In genomic region chr19:51030631-51031030, GRCh38 we compare ENCODE assay signal across 26 cellular contexts. TPM values are rescaled to one million over a fixed set of nuclear protein-coding genes. Genes with fewer than 3 reads are reported as not detected.
"Had no signal": no experiment of that assay in that cellular context is flagged by ENCODE, and none has a peak within 500 bp of the region (broad histone marks: within the 10 kb centered on the region; RNA-seq: fewer than 3 reads in every experiment).

No MANE protein-coding gene starts in this region.

- DNase-seq: activated CD4-positive, alpha-beta memory T cell treated with anti-CD3 and anti-CD28 coated beads, Interleukin-2, amount 10 ng/mL, durations not matched to agents 7 days and 5 days; activated CD4-positive, alpha-beta T cell treated with anti-CD3 and anti-CD28 coated beads for 36 hours; activated CD4-positive, alpha-beta T cell treated with anti-CD3 and anti-CD28 coated beads, Interleukin-2, amount 50 U/mL, for 1 hour; activated gamma-delta T cell; activated naive CD4-positive, alpha-beta T cell treated with anti-CD3 and anti-CD28 coated beads for 36 hours; activated T-cell treated with anti-CD3 and anti-CD28 coated beads for 4 hours; activated T-cell treated with anti-CD3 and anti-CD28 coated beads, Interleukin-2, amount 50 U/mL, for 48 hours; amygdala; MM.1S; NCI-H1105; NCI-H1436; NCI-H1694 treated with DMSO at 0.1 percent for 48 hours; NCI-H2029 treated with DMSO at 0.1 percent for 48 hours; NCI-H345; NCI-H510A; NCI-H69; Peyer's patch; SHP77; T-cell; T-helper 2 cell had no signal

- ATAC-seq: activated CD4-positive, alpha-beta T cell treated with anti-CD3 and anti-CD28 coated beads for 36 hours; activated T-helper 17 cell treated with anti-CD3 and anti-CD28 coated beads, Interleukin-2, amount 50 U/mL, for 72 hours; T-cell had no signal

- H3K4me1 Mint-ChIP-seq: activated CD4-positive, alpha-beta memory T cell treated with anti-CD3 and anti-CD28 coated beads, Interleukin-2, amount 10 ng/mL, durations not matched to agents 7 days and 5 days; activated CD4-positive, alpha-beta T cell treated with anti-CD3 and anti-CD28 coated beads for 36 hours; activated T-helper 17 cell treated with anti-CD3 and anti-CD28 coated beads, Interleukin-2, amount 50 U/mL, for 72 hours; brain; T-cell had no signal

- H3K36me3 Mint-ChIP-seq: activated naive CD8-positive, alpha-beta T cell; brain; T-cell had no signal

- H3K9me3 Mint-ChIP-seq: activated CD4-positive, alpha-beta memory T cell treated with anti-CD3 and anti-CD28 coated beads, Interleukin-2, amount 10 ng/mL, durations not matched to agents 7 days and 5 days; activated naive CD4-positive, alpha-beta T cell treated with anti-CD3 and anti-CD28 coated beads for 36 hours; activated T-helper 17 cell treated with anti-CD3 and anti-CD28 coated beads, Interleukin-2, amount 50 U/mL, for 72 hours; T-cell had no signal

- H3K4me3 Mint-ChIP-seq: activated CD4-positive, alpha-beta memory T cell treated with anti-CD3 and anti-CD28 coated beads, Interleukin-2, amount 10 ng/mL, durations not matched to agents 7 days and 5 days; activated CD4-positive, alpha-beta T cell treated with anti-CD3 and anti-CD28 coated beads for 36 hours; activated naive CD4-positive, alpha-beta T cell treated with anti-CD3 and anti-CD28 coated beads for 36 hours; activated naive CD8-positive, alpha-beta T cell; activated T-helper 17 cell treated with anti-CD3 and anti-CD28 coated beads, Interleukin-2, amount 50 U/mL, for 72 hours; brain; T-cell had no signal

- H3K27ac Mint-ChIP-seq: activated CD4-positive, alpha-beta memory T cell treated with anti-CD3 and anti-CD28 coated beads, Interleukin-2, amount 10 ng/mL, durations not matched to agents 7 days and 5 days; activated CD4-positive, alpha-beta T cell treated with anti-CD3 and anti-CD28 coated beads for 36 hours; activated naive CD4-positive, alpha-beta T cell treated with anti-CD3 and anti-CD28 coated beads for 36 hours; activated naive CD8-positive, alpha-beta T cell; activated T-helper 17 cell treated with anti-CD3 and anti-CD28 coated beads, Interleukin-2, amount 50 U/mL, for 72 hours; brain; T-cell had no signal

- FAIRE-seq: astrocyte had no signal

RNA-seq across cellular contexts. Expression of gene KLK12, which starts 4.2 kb away (rescaled TPM):
- total RNA-seq: activated CD4-positive, alpha-beta memory T cell treated with anti-CD3 and anti-CD28 coated beads, Interleukin-2, amount 10 ng/mL, durations not matched to agents 7 days and 5 days; activated CD4-positive, alpha-beta T cell treated with anti-CD3 and anti-CD28 coated beads for 36 hours; activated CD8-positive, alpha-beta memory T cell treated with anti-CD3 and anti-CD28 coated beads for 36 hours; activated naive CD4-positive, alpha-beta T cell treated with anti-CD3 and anti-CD28 coated beads for 36 hours; activated T-helper 17 cell treated with anti-CD3 and anti-CD28 coated beads, Interleukin-2, amount 50 U/mL, for 72 hours; astrocyte; SJSA1; T-cell had no signal

RNA-seq across cellular contexts. Expression of gene KLK11, which starts 4.2 kb away (rescaled TPM):
- total RNA-seq: activated CD4-positive, alpha-beta memory T cell treated with anti-CD3 and anti-CD28 coated beads, Interleukin-2, amount 10 ng/mL, durations not matched to agents 7 days and 5 days; activated CD4-positive, alpha-beta T cell treated with anti-CD3 and anti-CD28 coated beads for 36 hours; activated CD8-positive, alpha-beta memory T cell treated with anti-CD3 and anti-CD28 coated beads for 36 hours; activated naive CD4-positive, alpha-beta T cell treated with anti-CD3 and anti-CD28 coated beads for 36 hours; activated T-helper 17 cell treated with anti-CD3 and anti-CD28 coated beads, Interleukin-2, amount 50 U/mL, for 72 hours; astrocyte; SJSA1; T-cell had no signal

RNA-seq across cellular contexts. Expression of gene KLK10, which starts 11.1 kb away (rescaled TPM):
- total RNA-seq: activated CD4-positive, alpha-beta memory T cell treated with anti-CD3 and anti-CD28 coated beads, Interleukin-2, amount 10 ng/mL, durations not matched to agents 7 days and 5 days; activated CD4-positive, alpha-beta T cell treated with anti-CD3 and anti-CD28 coated beads for 36 hours; activated CD8-positive, alpha-beta memory T cell treated with anti-CD3 and anti-CD28 coated beads for 36 hours; activated naive CD4-positive, alpha-beta T cell treated with anti-CD3 and anti-CD28 coated beads for 36 hours; activated T-helper 17 cell treated with anti-CD3 and anti-CD28 coated beads, Interleukin-2, amount 50 U/mL, for 72 hours; SJSA1; T-cell had no signal

RNA-seq across cellular contexts. Expression of gene KLK8, which starts 29.2 kb away (rescaled TPM):
- total RNA-seq: activated CD4-positive, alpha-beta memory T cell treated with anti-CD3 and anti-CD28 coated beads, Interleukin-2, amount 10 ng/mL, durations not matched to agents 7 days and 5 days; activated CD4-positive, alpha-beta T cell treated with anti-CD3 and anti-CD28 coated beads for 36 hours; activated CD8-positive, alpha-beta memory T cell treated with anti-CD3 and anti-CD28 coated beads for 36 hours; activated naive CD4-positive, alpha-beta T cell treated with anti-CD3 and anti-CD28 coated beads for 36 hours; activated T-helper 17 cell treated with anti-CD3 and anti-CD28 coated beads, Interleukin-2, amount 50 U/mL, for 72 hours; astrocyte; Peyer's patch; SJSA1; T-cell had no signal

RNA-seq across cellular contexts. Expression of gene KLK13, which starts 34.3 kb away (rescaled TPM):
- total RNA-seq: activated CD4-positive, alpha-beta memory T cell treated with anti-CD3 and anti-CD28 coated beads, Interleukin-2, amount 10 ng/mL, durations not matched to agents 7 days and 5 days; activated CD4-positive, alpha-beta T cell treated with anti-CD3 and anti-CD28 coated beads for 36 hours; activated CD8-positive, alpha-beta memory T cell treated with anti-CD3 and anti-CD28 coated beads for 36 hours; activated naive CD4-positive, alpha-beta T cell treated with anti-CD3 and anti-CD28 coated beads for 36 hours; activated T-helper 17 cell treated with anti-CD3 and anti-CD28 coated beads, Interleukin-2, amount 50 U/mL, for 72 hours; SJSA1; T-cell had no signal
